In the genomic region with DNA sequence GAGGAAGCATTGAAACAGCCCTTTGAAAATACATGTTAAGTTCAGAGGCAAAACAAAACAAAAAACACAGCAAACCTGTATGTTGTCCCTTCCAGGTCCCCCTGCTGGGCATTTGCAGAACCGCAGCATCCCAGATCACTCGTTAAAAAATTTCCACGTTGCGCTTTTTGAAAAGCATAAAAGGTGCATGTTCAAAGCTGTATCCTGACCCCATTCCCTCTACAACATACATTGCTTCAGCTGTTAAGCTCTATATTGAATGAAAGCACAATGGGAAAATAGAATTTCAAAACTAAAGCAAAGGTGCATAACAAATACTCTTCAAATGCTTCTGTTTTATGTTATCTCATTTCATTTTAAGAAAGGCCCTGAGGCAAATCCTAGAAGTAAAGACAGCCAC, we compare ENCODE assay signal across 8 cellular contexts.
DNase-seq lines count a peak whose midpoint lies in the region; ATAC-seq and TF ChIP-seq lines count a peak whose summit lies in the region.

No MANE protein-coding gene starts in this region.

- in situ Hi-C loops in KBM-7 (cut with MboI; ENCODE audit: low pct_unique_long_range_greater_than_20kb, low sequenced_read_pairs): no loop called here

- H4K20me1 ChIP-seq in SU-DHL-6 (ENCODE audit: low read depth, low read length): no peaks in the 10 kb centered on the region

- H2AFZ ChIP-seq in SU-DHL-6 (ENCODE audit: low read depth, low read length, severe bottlenecking): no peak overlapping the region

- H3F3A ChIP-seq in SU-DHL-6 (ENCODE audit: insufficient read depth): no peaks in the 10 kb centered on the region

- ATAC-seq in lower lobe of right lung (peak; percentile 58 to 60), HG02642 (IDR thresholded peaks at IDR 0.05; ENCODE audit: poor library complexity, unreplicated experiment) (no peak), GM18861 (IDR thresholded peaks at IDR 0.05; ENCODE audit: unreplicated experiment) (no peak)

- WGBS in testis, 2 donors: 23 to 34% methylated on average over 4 of the region's 4 CpGs

- H3K27me3 ChIP-seq in SU-DHL-6 (ENCODE audit: low read length) (no peaks in the 10 kb centered on the region), lower lobe of right lung (ENCODE audit: low read depth) (no peaks in the 10 kb centered on the region), testis (no peaks in the 10 kb centered on the region)

- no peak overlapping the region for H3K4me2 ChIP-seq in SU-DHL-6 (ENCODE audit: low read depth, low read length, poor library complexity, severe bottlenecking)

- TF ChIP-seq POLR2A in testis (IDR thresholded peaks at IDR 0.05): no peak

- TF ChIP-seq CTCF in SU-DHL-6 (IDR thresholded peaks at IDR 0.05; ENCODE audit: insufficient read depth, low read length, poor library complexity, severe bottlenecking) (peak; percentile 56), lower lobe of right lung (IDR thresholded peaks at IDR 0.05) (peak; percentile 88), testis (IDR thresholded peaks at IDR 0.05) (peak; percentile 84 to 91 (median 91))

- no peaks in the 10 kb centered on the region for H3K9me3 ChIP-seq in SU-DHL-6 (ENCODE audit: insufficient read depth, low read length)
- no peaks in the 10 kb centered on the region for H3K9me3 ChIP-seq in lower lobe of right lung
- H3K9me3 ChIP-seq in testis: no peaks in the 10 kb centered on the region

- H3K4me1 ChIP-seq in lower lobe of right lung (peaks cover 33% of the 10 kb centered on the region), testis (peaks cover 5% of the 10 kb centered on the region)

- H3K36me3 ChIP-seq in SU-DHL-6 (ENCODE audit: low read length) (no peaks in the 10 kb centered on the region), lower lobe of right lung (no peaks in the 10 kb centered on the region), testis (ENCODE audit: low read depth, missing control alignments) (no peaks in the 10 kb centered on the region)

- H3K9me2 ChIP-seq in SU-DHL-6 (replicated peaks; ENCODE audit: insufficient read depth, low read length): no peaks in the 10 kb centered on the region

- peak; percentile 68 for DNase-seq in DMS53 (lab: John Stamatoyannopoulos, UW)
- DNase-seq in KBM-7: peak; percentile 63
- peak; percentile 11 for DNase-seq in central memory CD4-positive, alpha-beta T cell
- peak; percentile 62 for DNase-seq in lower lobe of right lung
- peak; percentile 68 for DNase-seq in testis

- no peaks in the 10 kb centered on the region for H3K79me2 ChIP-seq in SU-DHL-6 (ENCODE audit: insufficient read depth, low read length)

- H3K4me3 ChIP-seq in SU-DHL-6 (ENCODE audit: insufficient read depth, low read length, poor library complexity, severe bottlenecking) (no peak overlapping the region), lower lobe of right lung (no peak overlapping the region), testis (no peak overlapping the region)

- no peak overlapping the region for H3K27ac ChIP-seq in SU-DHL-6 (ENCODE audit: low read depth, low read length)
- no peak overlapping the region for H3K27ac ChIP-seq in lower lobe of right lung
- H3K27ac ChIP-seq in testis: no peak overlapping the region

- intact Hi-C loops in lower lobe of right lung (cut with DNase I) (loop anchor here (5.0 to 10.0 kb wide), 2 partner anchors 56 to 329 kb away; a partner anchor contains a TSS), testis (cut with DNase I; ENCODE audit: low total_unique reads) (loop anchor here (10.0 kb wide), 2 partner anchors 291 to 329 kb away; a partner anchor contains a TSS)

- no peak overlapping the region for H3K9ac ChIP-seq in SU-DHL-6 (ENCODE audit: low read length)

Comparison
In these comparisons a context has a peak if more than half of its experiments do, and no peak if none do; other contexts are left out.
1. DNase-seq: peak in every context shown above with its lines; median percentile 68 in DMS53; 68 in testis; 63 in KBM-7; 62 in lower lobe of right lung; 11 in central memory CD4-positive, alpha-beta T cell.
2. ATAC-seq: peak in lower lobe of right lung (2 of 2); none in HG02642 (single experiment) and GM18861 (single experiment).
3. Peak in every context shown above with its lines, with median percentiles within 50 percentile points of each other: CTCF ChIP-seq.